In the genomic region with DNA sequence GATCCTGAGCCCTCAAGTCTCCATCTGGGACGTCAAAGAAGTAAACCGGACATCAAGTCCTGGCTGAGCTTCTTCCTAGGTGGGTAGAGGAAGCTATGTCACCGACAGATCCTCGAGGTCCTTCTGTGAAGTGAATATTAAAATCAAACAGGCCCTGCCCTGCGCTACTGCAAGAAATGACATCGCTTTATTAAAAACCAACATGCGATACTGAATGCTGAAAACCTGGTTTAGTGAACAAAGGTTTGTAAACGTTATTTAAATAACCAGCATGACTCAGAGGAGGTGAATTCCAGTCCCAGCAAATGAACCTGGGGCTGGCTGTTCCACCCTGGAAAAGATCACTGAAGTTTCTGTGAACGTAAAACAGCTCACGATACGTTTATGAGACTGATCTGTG, we compare ENCODE assay signal across 8 cellular contexts. TPM values are rescaled to one million over a fixed set of nuclear protein-coding genes. Genes with fewer than 3 reads are reported as not detected.
DNase-seq lines count a peak whose midpoint lies in the region; ATAC-seq, FAIRE-seq and TF ChIP-seq lines count a peak whose summit lies in the region.

No MANE protein-coding gene starts in this region.

- intact Hi-C loops in pancreas (cut with DNase I) = no loop called here

- DNase-seq in AG20443 (ENCODE audit: low spot score) = peak; percentile 23
- peak; percentile 18 for DNase-seq in HCEC 1CT
- peak; percentile 23 for DNase-seq in fibroblast of mammary gland (ENCODE audit: low read depth)
- DNase-seq in pancreas = no peak
- DNase-seq in NCI-H2107 (lab: John Stamatoyannopoulos, UW) = no peak
- no peak for DNase-seq in NCI-H1105 (lab: John Stamatoyannopoulos, UW)
- DNase-seq in DMS79 (lab: John Stamatoyannopoulos, UW) = no peak

- ATAC-seq in pancreas = peak; percentile 49 to 59 (median 55)

- WGBS in pancreas, 2 donors = 1% methylated on average over 11 of the region's 11 CpGs

- H3K27ac ChIP-seq in VCaP = peak overlapping the region; percentile 79
- peak overlapping the region in 3 of 4 donors; percentile 20 to 62 (median 58) for H3K27ac ChIP-seq in pancreas

- FAIRE-seq in pancreas (lab: Jason Lieb, UNC) = no peak

- peaks cover 0 to 21% (median under 1%) of the 10 kb centered on the region in 3 donors for H3K36me3 ChIP-seq in pancreas

- H3K27me3 ChIP-seq in pancreas = no peaks in the 10 kb centered on the region

- H3K9me3 ChIP-seq in pancreas = no peaks in the 10 kb centered on the region

- TF ChIP-seq CTCF in VCaP (conservative IDR thresholded peaks at IDR 0.05) = no peak
- TF ChIP-seq CTCF in fibroblast of mammary gland (conservative IDR thresholded peaks at IDR 0.05; ENCODE audit: control insufficient read depth, insufficient read depth, low read depth, low read length) = no peak
- no peak for TF ChIP-seq CTCF in pancreas (IDR thresholded peaks at IDR 0.05)

- peak overlapping the region; percentile 98 for H3K4me3 ChIP-seq in fibroblast of mammary gland (ENCODE audit: control insufficient read depth, low read depth, low read length)
- H3K4me3 ChIP-seq in pancreas = peak overlapping the region; percentile 67 to 96 (median 90)

- peaks cover 0 to 15% (median 4%) of the 10 kb centered on the region in 3 donors for H3K4me1 ChIP-seq in pancreas

RNA-seq across cellular contexts. Expression of a gene that starts 0.7 kb away (rescaled TPM):
- total RNA-seq in pancreas = 10 to 100 TPM; 24.7 to 34.3 (median 30.6) TPM
- polyA plus RNA-seq in pancreas = 10 to 100 TPM; 15.1 to 42.6 TPM

RNA-seq across cellular contexts. Expression of a gene that starts 52.9 kb away (rescaled TPM):
- total RNA-seq in pancreas = under 1 TPM in 1 of 6 donors, not detected in 5; 0.09 TPM
- polyA plus RNA-seq in pancreas = under 1 TPM in 1 of 2 donors, not detected in 1; 0.09 TPM

RNA-seq across cellular contexts. Expression of a gene that starts 53.7 kb away (rescaled TPM):
- not detected for total RNA-seq in pancreas
- under 1 TPM in 1 of 2 donors, not detected in 1; 0.21 TPM for polyA plus RNA-seq in pancreas

Comparison
In these comparisons a context has a peak if more than half of its experiments do, and no peak if none do; other contexts are left out.
1. DNase-seq: peak in AG20443 (single experiment), HCEC 1CT (single experiment) and fibroblast of mammary gland (single experiment); none in pancreas (0 of 6), NCI-H2107 (single experiment), NCI-H1105 (single experiment) and DMS79 (single experiment).